13 cellular contexts compared by ENCODE assay signal in genomic region chr4:76697129-76697803, GRCh38.
A peak's percentile ranks its signal among the peaks of the same experiment; 100 is the strongest.
DNase-seq lines count a peak whose midpoint lies in the region; ATAC-seq and TF ChIP-seq lines count a peak whose summit lies in the region.
"Had no signal": no experiment of that assay in that cellular context is flagged by ENCODE, and none has a peak within 500 bp of the region (broad histone marks: within the 10 kb centered on the region; RNA-seq: fewer than 3 reads in every experiment).

No MANE protein-coding gene starts in this region.

- H3K4me1 Mint-ChIP-seq in glutamatergic neuron (ENCODE audit: low read depth, unreplicated experiment), result peaks cover 8% of the 10 kb centered on the region

- no peak overlapping the region for H3K27ac Mint-ChIP-seq in glutamatergic neuron (ENCODE audit: unreplicated experiment)
- H3K27ac Mint-ChIP-seq: naive B cell had no signal

- no peaks in the 10 kb centered on the region for H3K36me3 ChIP-seq in SJCRH30
- H3K36me3 ChIP-seq: heart right ventricle had no signal

- H3K9me3 ChIP-seq in SJCRH30 (replicated peaks), result no peaks in the 10 kb centered on the region
- H3K9me3 ChIP-seq: heart right ventricle had no signal

- H3K9me3 Mint-ChIP-seq in glutamatergic neuron (ENCODE audit: unreplicated experiment), result no peaks in the 10 kb centered on the region
- H3K9me3 Mint-ChIP-seq: CD8-positive, alpha-beta memory T cell; naive B cell had no signal

- H3K27ac ChIP-seq in SJCRH30, result peak overlapping the region; percentile 49; the same call in 1 of the 2 replicates
- H3K27ac ChIP-seq: heart right ventricle had no signal

- peak; percentile 87 for ATAC-seq in GM18502 (IDR thresholded peaks at IDR 0.05; ENCODE audit: poor library complexity, unreplicated experiment)
- ATAC-seq in GM19463 (IDR thresholded peaks at IDR 0.05; ENCODE audit: unreplicated experiment), result peak; percentile 78
- peak; percentile 83 for ATAC-seq in HG02943 (IDR thresholded peaks at IDR 0.05; ENCODE audit: low read depth, unreplicated experiment)

- no peak for TF ChIP-seq CTCF in glutamatergic neuron (IDR thresholded peaks at IDR 0.05; ENCODE audit: partially characterized antibody, unreplicated experiment)

- DNase-seq in SJCRH30 (no peak), NCI-H1436 treated with DMSO at 0.1 percent for 48 hours (lab: John Stamatoyannopoulos, UW) (no peak), NCI-H748 treated with DMSO at 0.1 percent for 48 hours (lab: John Stamatoyannopoulos, UW) (no peak), glutamatergic neuron (no peak)
- no peak for DNase-seq in stimulated activated CD4-positive, alpha-beta T cell treated with anti-CD3 and anti-CD28 coated beads, Interleukin-2, amount 100 ng/mL, for 24 hours
- DNase-seq: CD8-positive, alpha-beta memory T cell; central memory CD4-positive, alpha-beta T cell; heart right ventricle; naive B cell; NCI-H1092 had no signal

- H3K36me3 Mint-ChIP-seq in glutamatergic neuron (ENCODE audit: unreplicated experiment), result no peaks in the 10 kb centered on the region
- H3K36me3 Mint-ChIP-seq: CD8-positive, alpha-beta memory T cell; naive B cell had no signal

- no peak overlapping the region for H3K4me3 Mint-ChIP-seq in glutamatergic neuron (ENCODE audit: unreplicated experiment)
- H3K4me3 Mint-ChIP-seq: CD8-positive, alpha-beta memory T cell; naive B cell had no signal

- no peak overlapping the region for H3K4me3 ChIP-seq in SJCRH30
- H3K4me3 ChIP-seq: heart right ventricle had no signal

- peaks cover 51% of the 10 kb centered on the region for H3K4me1 ChIP-seq in SJCRH30
- H3K4me1 ChIP-seq: heart right ventricle had no signal

- H3K27me3 Mint-ChIP-seq in glutamatergic neuron (ENCODE audit: unreplicated experiment), result no peaks in the 10 kb centered on the region

- H3K27me3 ChIP-seq in SJCRH30, result no peaks in the 10 kb centered on the region
